Comparison of ENCODE assay signal across 21 cellular contexts in the genomic region with DNA sequence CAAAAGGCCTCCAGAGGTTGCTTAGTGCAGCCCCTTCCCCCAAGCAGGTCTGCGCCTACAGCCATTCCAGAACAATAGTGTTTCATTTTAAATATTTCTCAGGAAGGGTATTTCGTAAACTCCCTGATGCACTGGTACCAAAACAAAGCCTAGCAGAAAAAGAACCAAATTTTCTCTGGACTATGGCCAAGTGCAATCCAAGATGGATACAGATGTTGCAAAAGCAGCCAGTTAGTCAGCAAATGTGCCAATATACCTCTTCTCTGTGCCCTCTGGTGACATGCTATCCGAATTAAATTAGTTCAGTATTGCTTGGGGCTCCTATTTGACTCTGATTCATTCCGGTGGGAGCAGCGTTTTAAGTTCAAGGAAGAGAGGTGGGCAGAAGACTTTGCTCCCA.
DNase-seq lines count a peak whose midpoint lies in the region; ATAC-seq and TF ChIP-seq lines count a peak whose summit lies in the region.
"Had no signal": no experiment of that assay in that cellular context is flagged by ENCODE, and none has a peak within 500 bp of the region (broad histone marks: within the 10 kb centered on the region; RNA-seq: fewer than 3 reads in every experiment).

No MANE protein-coding gene starts in this region.

- H3K36me3 ChIP-seq in mucosa of descending colon (ENCODE audit: low read depth) = no peaks in the 10 kb centered on the region
- H3K36me3 ChIP-seq: BE2C, MG63, SJSA1 had no signal

- TF ChIP-seq CTCF in cardiac fibroblast (IDR thresholded peaks at IDR 0.05; ENCODE audit: low read depth, low read length) (no peak), mucosa of descending colon (IDR thresholded peaks at IDR 0.05) (no peak), CD14-positive monocyte (IDR thresholded peaks at IDR 0.05) (no peak)

- no peaks in the 10 kb centered on the region for H3K4me1 Mint-ChIP-seq in CD14-positive monocyte

- H3K4me3 ChIP-seq in cardiac fibroblast (replicated peaks in 1 of 2; ENCODE audit: low read depth in 2 of 2, low read length in 2 of 2) = no peak overlapping the region
- no peak overlapping the region for H3K4me3 ChIP-seq in mucosa of descending colon
- H3K4me3 ChIP-seq: MG63, SJSA1 had no signal

- no peaks in the 10 kb centered on the region for H3K9me3 ChIP-seq in mucosa of descending colon
- H3K9me3 ChIP-seq: BE2C, Caco-2, MG63, SJSA1 had no signal

- H3K9me3 Mint-ChIP-seq in CD14-positive monocyte = no peaks in the 10 kb centered on the region
- H3K9me3 Mint-ChIP-seq: H9 had no signal

- H3K4me1 ChIP-seq in mucosa of descending colon (ENCODE audit: low read depth) = no peaks in the 10 kb centered on the region
- H3K4me1 ChIP-seq: BE2C, Caco-2, SJSA1 had no signal

- no peak overlapping the region for H3K27ac Mint-ChIP-seq in CD14-positive monocyte
- H3K27ac Mint-ChIP-seq: CD4-positive, alpha-beta T cell; H9 had no signal

- no peaks in the 10 kb centered on the region for H3K36me3 Mint-ChIP-seq in CD14-positive monocyte

- H3K4me3 Mint-ChIP-seq in CD14-positive monocyte = no peak overlapping the region
- H3K4me3 Mint-ChIP-seq: CD4-positive, alpha-beta T cell; H9 had no signal

- DNase-seq in GM03348 (ENCODE audit: low spot score) (peak; percentile 43), cardiac fibroblast (ENCODE audit: low read depth in 2 of 2) (peak; percentile 4 to 13), fibroblast of peridontal ligament (ENCODE audit: extremely low read depth) (peak; percentile 75), stromal cell of bone marrow (ENCODE audit: low read depth) (peak; percentile 44), amygdala (lab: John Stamatoyannopoulos, UW) (no peak), mucosa of descending colon (no peak), LoVo (ENCODE audit: low spot score) (no peak), CD14-positive monocyte (ENCODE audit: low spot score) (no peak)
- DNase-seq: BE2C; Caco-2; CD4-positive, alpha-beta T cell; H9; MG63; NCI-H1092; NCI-H1436 treated with DMSO at 0.1 percent for 48 hours; NCI-H2029 treated with DMSO at 0.1 percent for 48 hours; NCI-H2171 treated with DMSO at 0.1 percent for 48 hours; NCI-H446; NCI-H69 had no signal

- peaks cover 4 to 5% (median 5%) of the 10 kb centered on the region in 3 donors for H3K27me3 Mint-ChIP-seq in CD14-positive monocyte (ENCODE audit: low read depth in 3 of 3)

- ATAC-seq in mucosa of descending colon = no peak
- ATAC-seq: Panc1 had no signal

- intact Hi-C loops in mucosa of descending colon (cut with DNase I, micrococcal nuclease) (no loop called here), CD14-positive monocyte (cut with micrococcal nuclease) (no loop called here)

Comparison
In these comparisons a context has a peak if more than half of its experiments do, and no peak if none do; other contexts are left out.
1. DNase-seq: peak in GM03348 (single experiment), cardiac fibroblast (2 of 2), fibroblast of peridontal ligament (single experiment) and stromal cell of bone marrow (single experiment); none in amygdala (0 of 56), mucosa of descending colon (0 of 3), LoVo (single experiment) and CD14-positive monocyte (single experiment).